In genomic region chr22:49192857-49193250, GRCh38 we compare ENCODE assay signal across 30 cellular contexts.
"Had no signal": no experiment of that assay in that cellular context is flagged by ENCODE, and none has a peak within 500 bp of the region (broad histone marks: within the 10 kb centered on the region; RNA-seq: fewer than 3 reads in every experiment).

No MANE protein-coding gene starts in this region.

- H3K4me1 Mint-ChIP-seq: activated B cell treated with CpG ODN at 0.5 μM for 24 hours; activated T-helper 17 cell treated with anti-CD3 and anti-CD28 coated beads, Interleukin-2, amount 50 U/mL, for 72 hours; T-helper 17 cell had no signal

- H3K9me3 Mint-ChIP-seq: activated B cell treated with CpG ODN at 0.5 μM for 24 hours; activated CD8-positive, alpha-beta T cell treated with anti-CD3 and anti-CD28 coated beads for 36 hours; activated T-cell treated with anti-CD3 and anti-CD28 coated beads, Interleukin-2, amount 50 U/mL, for 4 hours; activated T-helper 17 cell treated with anti-CD3 and anti-CD28 coated beads, Interleukin-2, amount 50 U/mL, for 72 hours; T-helper 2 cell treated with Interferon-gamma antibody and Interleukin-4, amounts not matched to agents 5 μg/mL and 100 μg/mL, for 36 hours had no signal

- H3K4me1 ChIP-seq: colonic mucosa, esophagus squamous epithelium had no signal

- ATAC-seq: activated CD4-positive, CD25-positive, alpha-beta regulatory T cell treated with anti-CD3 and anti-CD28 coated beads, Interleukin-2, amount 50 U/mL, for 24 hours; activated CD8-positive, alpha-beta T cell treated with anti-CD3 and anti-CD28 coated beads for 36 hours; activated T-cell treated with anti-CD3 and anti-CD28 coated beads, Interleukin-2, amount 50 U/mL, for 4 hours; activated T-helper 17 cell treated with anti-CD3 and anti-CD28 coated beads, Interleukin-2, amount 50 U/mL, for 72 hours; T-helper 17 cell had no signal

- H3K36me3 ChIP-seq: colonic mucosa, esophagus squamous epithelium, gastroesophageal sphincter, WERI-Rb-1 had no signal

- H3K4me3 Mint-ChIP-seq: activated B cell treated with CpG ODN at 0.5 μM for 24 hours; activated CD8-positive, alpha-beta T cell treated with anti-CD3 and anti-CD28 coated beads for 36 hours; activated naive CD8-positive, alpha-beta T cell; activated T-cell treated with anti-CD3 and anti-CD28 coated beads, Interleukin-2, amount 50 U/mL, for 4 hours; activated T-helper 17 cell treated with anti-CD3 and anti-CD28 coated beads, Interleukin-2, amount 50 U/mL, for 72 hours; T-helper 17 cell; T-helper 2 cell treated with Interferon-gamma antibody and Interleukin-4, amounts not matched to agents 5 μg/mL and 100 μg/mL, for 36 hours had no signal

- H3K27me3 ChIP-seq: body of pancreas, colonic mucosa had no signal

- DNase-seq: activated B cell treated with CpG ODN at 0.5 μM for 24 hours; activated CD4-positive, alpha-beta T cell treated with anti-CD3 and anti-CD28 coated beads for 48 hours; activated CD4-positive, alpha-beta T cell treated with anti-CD3 and anti-CD28 coated beads, Interleukin-2, amount 50 U/mL, for 1 hour; activated CD4-positive, alpha-beta T cell treated with anti-CD3 and anti-CD28 coated beads, Interleukin-2, amount 50 U/mL, for 48 hours; activated CD8-positive, alpha-beta memory T cell treated with anti-CD3 and anti-CD28 coated beads for 24 hours; activated CD8-positive, alpha-beta T cell treated with anti-CD3 and anti-CD28 coated beads for 36 hours; activated effector memory CD4-positive, alpha-beta T cell treated with Interleukin-2 at 50 U/mL for 16 hours; activated gamma-delta T cell treated with Interleukin-2 at 50 U/mL for 16 hours; activated naive CD4-positive, alpha-beta T cell treated with anti-CD3 and anti-CD28 coated beads, Interleukin-2, amount 50 U/mL, for 16 hours; activated naive CD4-positive, alpha-beta T cell treated with Interleukin-2 at 50 U/mL for 16 hours; activated T-cell treated with anti-CD3 and anti-CD28 coated beads, Interleukin-2, amount 50 U/mL, for 4 hours; amniotic stem cell; caudate nucleus; colonic mucosa; effector CD8-positive, alpha-beta T cell; esophagus squamous epithelium; foreskin melanocyte; T-helper 1 cell; T-helper 17 cell; T1000; WERI-Rb-1 had no signal

- H3K27ac Mint-ChIP-seq: activated B cell treated with CpG ODN at 0.5 μM for 24 hours; activated CD8-positive, alpha-beta T cell treated with anti-CD3 and anti-CD28 coated beads for 36 hours; activated naive CD8-positive, alpha-beta T cell; activated T-helper 17 cell treated with anti-CD3 and anti-CD28 coated beads, Interleukin-2, amount 50 U/mL, for 72 hours; T-helper 17 cell; T-helper 2 cell treated with Interferon-gamma antibody and Interleukin-4, amounts not matched to agents 5 μg/mL and 100 μg/mL, for 36 hours had no signal

- H3K27me3 Mint-ChIP-seq: activated B cell treated with CpG ODN at 0.5 μM for 24 hours had no signal

- H3K4me3 ChIP-seq: body of pancreas, colonic mucosa, esophagus squamous epithelium, gastroesophageal sphincter had no signal

- H3K36me3 Mint-ChIP-seq: activated naive CD8-positive, alpha-beta T cell had no signal

- H3K9me3 ChIP-seq: body of pancreas, colonic mucosa, esophagus squamous epithelium, gastroesophageal sphincter had no signal

- FAIRE-seq: endometrium, endothelial cell of umbilical vein had no signal

- H3K27ac ChIP-seq: body of pancreas, colonic mucosa, epithelial cell of prostate, esophagus squamous epithelium, gastroesophageal sphincter, WERI-Rb-1 had no signal
